ENCODE assay signal across 16 cellular contexts in genomic region chr1:63612564-63612963, GRCh38. TPM values are rescaled to one million over a fixed set of nuclear protein-coding genes. Genes with fewer than 3 reads are reported as not detected.
A peak's percentile ranks its signal among the peaks of the same experiment; 100 is the strongest.
DNase-seq lines count a peak whose midpoint lies in the region; ATAC-seq and TF ChIP-seq lines count a peak whose summit lies in the region.
"Had no signal": no experiment of that assay in that cellular context is flagged by ENCODE, and none has a peak within 500 bp of the region (broad histone marks: within the 10 kb centered on the region; RNA-seq: fewer than 3 reads in every experiment).

No MANE protein-coding gene starts in this region.

- H2AFZ ChIP-seq in PC-9: no peak overlapping the region

- no peak for TF ChIP-seq CTCF in HL-60 (IDR thresholded peaks at IDR 0.05; ENCODE audit: insufficient read depth, low read length)
- no peak for TF ChIP-seq CTCF in PC-9 (conservative IDR thresholded peaks at IDR 0.05)
- TF ChIP-seq CTCF in fibroblast of villous mesenchyme (IDR thresholded peaks at IDR 0.05; ENCODE audit: insufficient read depth, low read depth, low read length): no peak
- no peak for TF ChIP-seq CTCF in omental fat pad (IDR thresholded peaks at IDR 0.05)

- H3K9me3 ChIP-seq in PC-9 (ENCODE audit: insufficient read depth, low read depth): no peaks in the 10 kb centered on the region
- H3K9me3 ChIP-seq: body of pancreas, esophagus squamous epithelium, pancreas had no signal

- no peak overlapping the region for H3K27ac ChIP-seq in HL-60 (replicated peaks)
- peak overlapping the region; percentile 77 for H3K27ac ChIP-seq in PC-9
- H3K27ac ChIP-seq: esophagus squamous epithelium, pancreas had no signal

- POLR2A ChIA-PET in PC-9 (lab: Charles Lee; ENCODE audit: unreplicated experiment): interaction anchor here (0.6 kb wide), 2 partner anchors 43 to 89 kb away, joined by 3 to 4 read pairs; partner anchors contain the start of gene EFCAB7

- H3K4me1 ChIP-seq in PC-9 (replicated peaks; ENCODE audit: insufficient read depth): peaks cover 37% of the 10 kb centered on the region

- H3K9me2 ChIP-seq in PC-9 (ENCODE audit: insufficient read depth): no peaks in the 10 kb centered on the region

- H3K4me2 ChIP-seq in PC-9: peak overlapping the region; percentile 17; the same call in 1 of the 2 replicates

- H3K79me2 ChIP-seq in PC-9 (ENCODE audit: low read depth): peaks cover 48% of the 10 kb centered on the region

- intact Hi-C loops in PC-9 (cut with micrococcal nuclease; ENCODE audit: unreplicated experiment): no loop called here

- H3F3A ChIP-seq in PC-9 (ENCODE audit: insufficient read depth, low read depth): peaks cover 32% of the 10 kb centered on the region; the same call in 1 of the 2 replicates

- DNase-seq in HL-60 (ENCODE audit: low read depth in 1 of 2, low spot score in 1 of 2) (peak; percentile 18 to 31), PC-9 (peak in 1 of 2 experiments; percentile 81), fibroblast of villous mesenchyme (ENCODE audit: low read depth) (peak; percentile 23), omental fat pad (ENCODE audit: low spot score) (no peak), COLO829 (ENCODE audit: low spot score) (no peak)
- DNase-seq: activated CD4-positive, alpha-beta T cell treated with anti-CD3 and anti-CD28 coated beads, Interleukin-2, amount 50 U/mL, for 4 hours; activated T-cell treated with anti-CD3 and anti-CD28 coated beads, Interleukin-2, amount 50 U/mL, for 1 hour; body of pancreas; dermis blood vessel endothelial cell; esophagus squamous epithelium; hypothalamus; NCI-H1092 treated with DMSO at 0.1 percent for 48 hours; pancreas; small intestine had no signal

- CTCF ChIA-PET in PC-9 (lab: Charles Lee): interaction anchor here (0.6 kb wide), 1 partner anchor 732 kb away, joined by 5 read pairs; no protein-coding TSS in a partner anchor

- no TSS peak for BruUV-seq in PC-9 (replicated peaks; lab: Mats Ljungman, UMichigan)

- no peaks in the 10 kb centered on the region for H3K27me3 ChIP-seq in HL-60 (ENCODE audit: insufficient read depth, poor library complexity, severe bottlenecking)
- H3K27me3 ChIP-seq in PC-9 (ENCODE audit: insufficient read depth, low read depth): no peaks in the 10 kb centered on the region
- H3K27me3 ChIP-seq: body of pancreas, esophagus squamous epithelium, pancreas had no signal

- peak; percentile 53 for ATAC-seq in omental fat pad (ENCODE audit: low FRiP score)
- no peak for ATAC-seq in GM18861 (IDR thresholded peaks at IDR 0.05; ENCODE audit: unreplicated experiment)
- no peak for ATAC-seq in HG03520 (IDR thresholded peaks at IDR 0.05; ENCODE audit: unreplicated experiment)
- ATAC-seq: body of pancreas had no signal

- H3K4me3 ChIP-seq in HL-60 (replicated peaks; ENCODE audit: insufficient read depth, low read length): no peak overlapping the region
- no peak overlapping the region for H3K4me3 ChIP-seq in PC-9
- H3K4me3 ChIP-seq in fibroblast of villous mesenchyme (ENCODE audit: low read depth, low read length): no peak overlapping the region
- H3K4me3 ChIP-seq: body of pancreas, esophagus squamous epithelium, pancreas had no signal

- H4K20me1 ChIP-seq in PC-9 (ENCODE audit: insufficient read depth): no peaks in the 10 kb centered on the region

- H3K36me3 ChIP-seq in PC-9 (ENCODE audit: low read depth): no peaks in the 10 kb centered on the region
- H3K36me3 ChIP-seq: esophagus squamous epithelium, pancreas had no signal

RNA-seq across cellular contexts. Expression of gene PGM1, which starts 19.4 kb away (rescaled TPM):
- 90.1 and 101 TPM in 2 replicates for total RNA-seq in PC-9 (2021)
- 48.6 and 62.2 TPM in 2 replicates for total RNA-seq in fibroblast of villous mesenchyme
- total RNA-seq in omental fat pad: 100 to 1,000 TPM in 2 of 4 donors, 10 to 100 TPM in 2; 71.2 to 312 (median 162) TPM

Comparison
In these comparisons a context has a peak if more than half of its experiments do, and no peak if none do; other contexts are left out.
1. DNase-seq: peak in HL-60 (2 of 2) and fibroblast of villous mesenchyme (single experiment); none in omental fat pad (single experiment) and COLO829 (single experiment).